ENCODE assay signal across 20 cellular contexts in genomic region chr10:124119216-124119615, GRCh38. TPM values are rescaled to one million over a fixed set of nuclear protein-coding genes. Genes with fewer than 3 reads are reported as not detected.
"Had no signal": no experiment of that assay in that cellular context is flagged by ENCODE, and none has a peak within 500 bp of the region (broad histone marks: within the 10 kb centered on the region; RNA-seq: fewer than 3 reads in every experiment).

No MANE protein-coding gene starts in this region.

- H3K27ac ChIP-seq: hepatocyte, parathyroid adenoma, suprapubic skin had no signal

- H3K9me3 ChIP-seq: suprapubic skin had no signal

- ATAC-seq: activated CD8-positive, alpha-beta T cell treated with anti-CD3 and anti-CD28 coated beads, Interleukin-2, amount 10 ng/mL, durations not matched to agents 7 days and 5 days; activated T-cell treated with anti-CD3 and anti-CD28 coated beads, Interleukin-2, amount 50 U/mL, for 72 hours had no signal

- H3K4me3 ChIP-seq: coronary artery, hepatocyte, skin epidermis, suprapubic skin had no signal

- H3K4me1 ChIP-seq: parathyroid adenoma had no signal

- DNase-seq: activated B cell treated with CpG ODN at 0.5 μM for 24 hours; activated CD4-positive, alpha-beta T cell treated with anti-CD3 and anti-CD28 coated beads, Interleukin-2, amount 10 ng/mL, durations not matched to agents 24 days and 14 days; activated CD8-positive, alpha-beta memory T cell treated with anti-CD3 and anti-CD28 coated beads, Interleukin-2, amount 50 U/mL, for 4 hours; activated CD8-positive, alpha-beta T cell treated with anti-CD3 and anti-CD28 coated beads, Interleukin-2, amount 10 ng/mL, durations not matched to agents 7 days and 5 days; activated naive CD8-positive, alpha-beta T cell treated with anti-CD3 and anti-CD28 coated beads, Interleukin-2, amount 10 ng/mL, durations not matched to agents 7 days and 5 days; activated T-cell treated with anti-CD3 and anti-CD28 coated beads, Interleukin-2, amount 50 U/mL, for 72 hours; central memory CD4-positive, alpha-beta T cell; effector memory CD4-positive, alpha-beta T cell; midbrain; retina; SIG-M5; stimulated activated CD4-positive, alpha-beta T cell treated with anti-CD3 and anti-CD28 coated beads, Interleukin-4, amount 100 ng/mL, for 4 hours; stimulated activated CD8-positive, alpha-beta memory T cell treated with anti-CD3 and anti-CD28 coated beads, Interleukin-4, amount 100 ng/mL, for 48 hours; stimulated activated naive CD4-positive, alpha-beta T cell treated with Interleukin-2 at 50 U/mL for 16 hours; T-helper 2 cell had no signal

- H3K36me3 ChIP-seq: suprapubic skin had no signal

- H3K27me3 ChIP-seq: hepatocyte, suprapubic skin had no signal

RNA-seq across cellular contexts. Expression of gene CHST15, which starts 25.8 kb away (rescaled TPM):
- total RNA-seq: activated CD8-positive, alpha-beta T cell treated with anti-CD3 and anti-CD28 coated beads, Interleukin-2, amount 10 ng/mL, durations not matched to agents 7 days and 5 days had no signal
